Comparison of ENCODE assay signal across 23 cellular contexts in the genomic region with DNA sequence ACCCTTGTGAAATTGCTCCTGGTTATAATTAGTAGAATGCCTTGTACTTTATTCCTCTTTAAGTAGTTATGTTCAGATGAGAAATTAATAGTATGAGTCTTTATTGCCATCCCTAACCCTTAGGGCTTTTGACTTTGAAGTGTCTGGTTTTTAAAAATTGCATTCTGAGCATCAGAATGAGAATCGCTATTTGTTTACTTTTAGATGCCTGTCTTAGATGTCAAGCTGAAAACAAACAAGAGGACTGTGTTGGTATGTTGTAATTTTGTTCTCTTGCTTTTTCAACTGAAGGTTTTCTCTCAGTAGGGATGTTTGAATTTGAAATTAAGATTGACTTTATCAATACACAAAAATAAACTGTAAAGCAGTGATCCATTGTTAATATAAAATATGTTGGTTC. TPM values are rescaled to one million over a fixed set of nuclear protein-coding genes. Genes with fewer than 3 reads are reported as not detected.
DNase-seq lines count a peak whose midpoint lies in the region; ATAC-seq and TF ChIP-seq lines count a peak whose summit lies in the region.
"Had no signal": no experiment of that assay in that cellular context is flagged by ENCODE, and none has a peak within 500 bp of the region (broad histone marks: within the 10 kb centered on the region; RNA-seq: fewer than 3 reads in every experiment).

No MANE protein-coding gene starts in this region.

- H3K79me2 ChIP-seq in GM23248 (ENCODE audit: insufficient read depth), result peaks cover 89% of the 10 kb centered on the region

- POLR2A ChIA-PET in activated CD8-positive, alpha-beta T cell treated with anti-CD3 and anti-CD28 coated beads for 36 hours (lab: Charles Lee), result no interaction called here
- POLR2A ChIA-PET in activated CD8-positive, alpha-beta T cell treated with anti-CD3 and anti-CD28 coated beads, Interleukin-2, amount 10 ng/mL, durations not matched to agents 7 days and 5 days (lab: Charles Lee), result no interaction called here

- ATAC-seq in activated CD8-positive, alpha-beta T cell treated with anti-CD3 and anti-CD28 coated beads for 36 hours, result no peak
- no peak for ATAC-seq in activated CD8-positive, alpha-beta T cell treated with anti-CD3 and anti-CD28 coated beads, Interleukin-2, amount 10 ng/mL, durations not matched to agents 7 days and 5 days
- no peak for ATAC-seq in GM21390 (IDR thresholded peaks at IDR 0.05; ENCODE audit: unreplicated experiment)
- ATAC-seq: Panc1 had no signal

- 0 out of 2 replicates have a peak overlapping the region, but pooled peaks have one; percentile 1 for H3K9ac ChIP-seq in GM23248

- H3K4me1 ChIP-seq in GM23248 (ENCODE audit: insufficient read depth) (peaks cover 36% of the 10 kb centered on the region), sigmoid colon (peaks cover 0 to 57% (median 42%) of the 10 kb centered on the region in 4 donors)

- DNase-seq in activated CD8-positive, alpha-beta T cell treated with anti-CD3 and anti-CD28 coated beads for 36 hours, result no peak
- no peak for DNase-seq in activated CD8-positive, alpha-beta T cell treated with anti-CD3 and anti-CD28 coated beads, Interleukin-2, amount 10 ng/mL, durations not matched to agents 7 days and 5 days
- DNase-seq in GM23248 (no peak), fibroblast of gingiva (ENCODE audit: low read depth) (peak; percentile 27), pons (ENCODE audit: low spot score) (peak; percentile 29), NCI-H345 treated with DMSO at 0.1 percent for 48 hours (lab: John Stamatoyannopoulos, UW; ENCODE audit: unreplicated experiment) (no peak), sigmoid colon (no peak)
- DNase-seq: BE2C; CD8-positive, alpha-beta memory T cell; DMS79; IMR-90; MG63; NCI-H1092 treated with DMSO at 0.1 percent for 48 hours; NCI-H146; NCI-H2029 treated with DMSO at 0.1 percent for 48 hours; NCI-H2171; NCI-H446; NCI-H69; SJCRH30 had no signal

- intact Hi-C loops in activated CD8-positive, alpha-beta T cell treated with anti-CD3 and anti-CD28 coated beads for 36 hours (cut with micrococcal nuclease), result no loop called here
- intact Hi-C loops in sigmoid colon (cut with DNase I), result no loop called here

- TF ChIP-seq CTCF in activated CD8-positive, alpha-beta T cell treated with anti-CD3 and anti-CD28 coated beads for 36 hours (IDR thresholded peaks at IDR 0.05), result no peak
- no peak for TF ChIP-seq CTCF in sigmoid colon (IDR thresholded peaks at IDR 0.05)

- CTCF ChIA-PET in activated CD8-positive, alpha-beta T cell treated with anti-CD3 and anti-CD28 coated beads for 36 hours (lab: Charles Lee), result interaction anchor here (0.9 kb wide), 1 partner anchor 132 kb away, joined by 3 read pairs; no protein-coding TSS in a partner anchor
- CTCF ChIA-PET in activated CD8-positive, alpha-beta T cell treated with anti-CD3 and anti-CD28 coated beads, Interleukin-2, amount 10 ng/mL, durations not matched to agents 7 days and 5 days (lab: Charles Lee), result no interaction called here

- in situ Hi-C loops in GM23248 (cut with MboI), result no loop called here

- 47 to 63% methylated on average over 1 of the region's 1 CpG for WGBS in GM23248 (ENCODE audit: low coverage in 1 of 2, low lambda C conversion rate in 2 of 2, missing lambda C conversion rate in 2 of 2), 2 experiments
- WGBS in sigmoid colon, 2 donors, result 51 to 68% methylated on average over 1 of the region's 1 CpG

- H2AFZ ChIP-seq in GM23248, result no peak overlapping the region

- H3K4me1 Mint-ChIP-seq in activated CD8-positive, alpha-beta T cell treated with anti-CD3 and anti-CD28 coated beads for 36 hours (ENCODE audit: low read depth), result peaks cover 49% of the 10 kb centered on the region
- peaks cover 32% of the 10 kb centered on the region for H3K4me1 Mint-ChIP-seq in activated CD8-positive, alpha-beta T cell treated with anti-CD3 and anti-CD28 coated beads, Interleukin-2, amount 10 ng/mL, durations not matched to agents 7 days and 5 days (ENCODE audit: low read depth)

- H3K36me3 ChIP-seq in GM23248 (ENCODE audit: low read depth) (peaks cover 54% of the 10 kb centered on the region), sigmoid colon (peaks cover 0 to 48% (median 9%) of the 10 kb centered on the region in 4 donors)

- H3K4me3 Mint-ChIP-seq in activated CD8-positive, alpha-beta T cell treated with anti-CD3 and anti-CD28 coated beads for 36 hours, result no peak overlapping the region
- H3K4me3 Mint-ChIP-seq in activated CD8-positive, alpha-beta T cell treated with anti-CD3 and anti-CD28 coated beads, Interleukin-2, amount 10 ng/mL, durations not matched to agents 7 days and 5 days, result no peak overlapping the region

- H3K27ac Mint-ChIP-seq in activated CD8-positive, alpha-beta T cell treated with anti-CD3 and anti-CD28 coated beads for 36 hours, result peak overlapping the region; percentile 37
- H3K27ac Mint-ChIP-seq in activated CD8-positive, alpha-beta T cell treated with anti-CD3 and anti-CD28 coated beads, Interleukin-2, amount 10 ng/mL, durations not matched to agents 7 days and 5 days, result no peak overlapping the region

- H4K20me1 ChIP-seq in GM23248 (ENCODE audit: insufficient read depth), result no peaks in the 10 kb centered on the region; the same call in none of the 2 replicates

- TF ChIP-seq POLR2A in sigmoid colon (IDR thresholded peaks at IDR 0.05), result no peak

- peak overlapping the region; percentile 5 for H3K4me2 ChIP-seq in GM23248 (ENCODE audit: unreplicated experiment)

- H3F3A ChIP-seq in GM23248 (ENCODE audit: insufficient read depth), result peaks cover 11% of the 10 kb centered on the region

- H3K27me3 ChIP-seq in GM23248 (replicated peaks; ENCODE audit: insufficient read depth) (no peaks in the 10 kb centered on the region), sigmoid colon (no peaks in the 10 kb centered on the region)
- H3K27me3 ChIP-seq: BE2C, MG63, SJCRH30 had no signal

- peaks cover 50% of the 10 kb centered on the region for H3K36me3 Mint-ChIP-seq in activated CD8-positive, alpha-beta T cell treated with anti-CD3 and anti-CD28 coated beads for 36 hours (ENCODE audit: low read depth)
- peaks cover 35% of the 10 kb centered on the region for H3K36me3 Mint-ChIP-seq in activated CD8-positive, alpha-beta T cell treated with anti-CD3 and anti-CD28 coated beads, Interleukin-2, amount 10 ng/mL, durations not matched to agents 7 days and 5 days (ENCODE audit: low read depth)

- H3K27me3 Mint-ChIP-seq in activated CD8-positive, alpha-beta T cell treated with anti-CD3 and anti-CD28 coated beads for 36 hours, result no peaks in the 10 kb centered on the region
- no peaks in the 10 kb centered on the region for H3K27me3 Mint-ChIP-seq in activated CD8-positive, alpha-beta T cell treated with anti-CD3 and anti-CD28 coated beads, Interleukin-2, amount 10 ng/mL, durations not matched to agents 7 days and 5 days (ENCODE audit: low read depth)
- H3K27me3 Mint-ChIP-seq: CD8-positive, alpha-beta memory T cell had no signal

- TF ChIP-seq EP300 in sigmoid colon (IDR thresholded peaks at IDR 0.05), result no peak

- H3K9me2 ChIP-seq in GM23248 (ENCODE audit: insufficient read depth), result no peaks in the 10 kb centered on the region

- no peaks in the 10 kb centered on the region for H3K9me3 Mint-ChIP-seq in activated CD8-positive, alpha-beta T cell treated with anti-CD3 and anti-CD28 coated beads for 36 hours
- H3K9me3 Mint-ChIP-seq in activated CD8-positive, alpha-beta T cell treated with anti-CD3 and anti-CD28 coated beads, Interleukin-2, amount 10 ng/mL, durations not matched to agents 7 days and 5 days (ENCODE audit: insufficient read depth), result no peaks in the 10 kb centered on the region
- H3K9me3 Mint-ChIP-seq: CD8-positive, alpha-beta memory T cell had no signal

- H3K9me3 ChIP-seq in GM23248 (ENCODE audit: low read depth), result no peaks in the 10 kb centered on the region
- H3K9me3 ChIP-seq in sigmoid colon, result no peaks in the 10 kb centered on the region
- H3K9me3 ChIP-seq: BE2C, MG63, SJCRH30 had no signal

- no peak overlapping the region for H3K4me3 ChIP-seq in GM23248
- H3K4me3 ChIP-seq in sigmoid colon, result no peak overlapping the region
- H3K4me3 ChIP-seq: MG63, SJCRH30 had no signal

- H3K27ac ChIP-seq in GM23248, result no peak overlapping the region
- H3K27ac ChIP-seq in sigmoid colon, result no peak overlapping the region
- H3K27ac ChIP-seq: SJCRH30 had no signal

RNA-seq across cellular contexts. Expression of a gene that starts 5.2 kb away (rescaled TPM):
- total RNA-seq in activated CD8-positive, alpha-beta T cell treated with anti-CD3 and anti-CD28 coated beads for 36 hours, result 10 to 100 TPM; 56.1 to 57.9 TPM
- total RNA-seq in activated CD8-positive, alpha-beta T cell treated with anti-CD3 and anti-CD28 coated beads, Interleukin-2, amount 10 ng/mL, durations not matched to agents 7 days and 5 days, result 10 to 100 TPM; 58.5 to 61.2 TPM
- 115 and 198 TPM in 2 replicates for total RNA-seq in GM23248 (2014; rRNA removed; shearing (Covaris generic))
- 233 and 234 TPM in 2 replicates for polyA plus RNA-seq in GM23248 (2016; fragmentation: Nextera tagmentation; extraction: Ambion mirVana)
- total RNA-seq in sigmoid colon, result 100 to 1,000 TPM in 3 of 4 donors, 10 to 100 TPM in 1; 87.2 to 195 (median 132) TPM
- 100 to 1,000 TPM; 111 to 292 (median 272) TPM for polyA plus RNA-seq in sigmoid colon

RNA-seq across cellular contexts. Expression of a gene that starts 19.9 kb away (rescaled TPM):
- total RNA-seq in activated CD8-positive, alpha-beta T cell treated with anti-CD3 and anti-CD28 coated beads for 36 hours, result under 1 TPM; 0.07 to 0.09 TPM
- total RNA-seq in activated CD8-positive, alpha-beta T cell treated with anti-CD3 and anti-CD28 coated beads, Interleukin-2, amount 10 ng/mL, durations not matched to agents 7 days and 5 days, result not detected
- total RNA-seq in GM23248 (2014; rRNA removed; shearing (Covaris generic)), result not detected in 2 replicates
- polyA plus RNA-seq in GM23248 (2016; fragmentation: Nextera tagmentation; extraction: Ambion mirVana) (0.08 TPM in 1 of 2 replicates, not detected in the other), sigmoid colon (under 1 TPM in 2 of 3 donors, not detected in 1; under 0.01 to 0.06 TPM)
- total RNA-seq in sigmoid colon, result not detected
- total RNA-seq: A172; CD8-positive, alpha-beta memory T cell; HT-29; IMR-90 had no signal
- polyA plus RNA-seq: CD8-positive, alpha-beta memory T cell; IMR-90 had no signal

Comparison
In these comparisons a context has a peak if more than half of its experiments do, and no peak if none do; other contexts are left out.
1. DNase-seq: peak in fibroblast of gingiva (single experiment) and pons (single experiment); none in activated CD8-positive, alpha-beta T cell treated with anti-CD3 and anti-CD28 coated beads for 36 hours (single experiment), activated CD8-positive, alpha-beta T cell treated with anti-CD3 and anti-CD28 coated beads, Interleukin-2, amount 10 ng/mL, durations not matched to agents 7 days and 5 days (single experiment), GM23248 (single experiment), NCI-H345 treated with DMSO at 0.1 percent for 48 hours (single experiment) and sigmoid colon (single experiment).